12 cellular contexts compared by ENCODE assay signal in genomic region chr2:199468561-199469513, GRCh38. TPM values are rescaled to one million over a fixed set of nuclear protein-coding genes. Genes with fewer than 3 reads are reported as not detected.
A peak's percentile ranks its signal among the peaks of the same experiment; 100 is the strongest.
DNase-seq lines count a peak whose midpoint lies in the region; ATAC-seq, FAIRE-seq and TF ChIP-seq lines count a peak whose summit lies in the region.
"Had no signal": no experiment of that assay in that cellular context is flagged by ENCODE, and none has a peak within 500 bp of the region (broad histone marks: within the 10 kb centered on the region; RNA-seq: fewer than 3 reads in every experiment).

No MANE protein-coding gene starts in this region.

- no peaks in the 10 kb centered on the region for H3K36me3 ChIP-seq in keratinocyte (ENCODE audit: control insufficient read depth in 2 of 2, extremely low read depth in 1 of 2, insufficient read depth in 2 of 2, low read length in 2 of 2)
- H3K36me3 ChIP-seq in skeletal muscle satellite cell (ENCODE audit: insufficient read depth, low read length), result no peaks in the 10 kb centered on the region
- H3K36me3 ChIP-seq: BE2C, SJSA1 had no signal

- no peak for ATAC-seq in GM18870 (IDR thresholded peaks at IDR 0.05; ENCODE audit: unreplicated experiment)
- ATAC-seq: left lobe of liver had no signal

- H3K36me3 Mint-ChIP-seq in activated naive CD4-positive, alpha-beta T cell treated with anti-CD3 and anti-CD28 coated beads, Interleukin-2, amount 10 ng/mL, durations not matched to agents 7 days and 5 days, result peaks cover 6% of the 10 kb centered on the region

- no peaks in the 10 kb centered on the region for H3K79me2 ChIP-seq in keratinocyte (ENCODE audit: control insufficient read depth, insufficient read depth, low read length)

- no peaks in the 10 kb centered on the region for H4K20me1 ChIP-seq in keratinocyte (ENCODE audit: control insufficient read depth, extremely low read depth, insufficient read depth, low read length)

- FAIRE-seq in keratinocyte (lab: Jason Lieb, UNC), result no peak

- H3K4me3 Mint-ChIP-seq in activated naive CD4-positive, alpha-beta T cell treated with anti-CD3 and anti-CD28 coated beads, Interleukin-2, amount 10 ng/mL, durations not matched to agents 7 days and 5 days, result peak overlapping the region; percentile 15

- no peak for TF ChIP-seq CTCF in keratinocyte (optimal IDR thresholded peaks at IDR 0.05 in 1 of 3, IDR thresholded peaks at IDR 0.05 in 1 of 3, conservative IDR thresholded peaks at IDR 0.05 in 1 of 3; ENCODE audit: extremely low read depth in 1 of 3, insufficient read depth in 2 of 3, low read length in 3 of 3)

- H3K27me3 Mint-ChIP-seq in activated naive CD4-positive, alpha-beta T cell treated with anti-CD3 and anti-CD28 coated beads, Interleukin-2, amount 10 ng/mL, durations not matched to agents 7 days and 5 days, result peaks cover 94% of the 10 kb centered on the region

- H3K27ac Mint-ChIP-seq in activated naive CD4-positive, alpha-beta T cell treated with anti-CD3 and anti-CD28 coated beads, Interleukin-2, amount 10 ng/mL, durations not matched to agents 7 days and 5 days, result peak overlapping the region; percentile 37

- H3K4me1 Mint-ChIP-seq in activated naive CD4-positive, alpha-beta T cell treated with anti-CD3 and anti-CD28 coated beads, Interleukin-2, amount 10 ng/mL, durations not matched to agents 7 days and 5 days, result peaks cover 16% of the 10 kb centered on the region

- H3K4me1 ChIP-seq in keratinocyte (ENCODE audit: control insufficient read depth, extremely low read depth, insufficient read depth, low read length) (peaks cover 2% of the 10 kb centered on the region), skeletal muscle satellite cell (ENCODE audit: control insufficient read depth, insufficient read depth, low read length) (peaks cover 13% of the 10 kb centered on the region)
- H3K4me1 ChIP-seq: BE2C had no signal

- H3K27me3 ChIP-seq in keratinocyte (ENCODE audit: control insufficient read depth, extremely low read depth, insufficient read depth, low read length) (peaks cover 90% of the 10 kb centered on the region), skeletal muscle satellite cell (ENCODE audit: control insufficient read depth, insufficient read depth, low read length) (peaks cover 71% of the 10 kb centered on the region)

- H3K9me3 ChIP-seq in keratinocyte (ENCODE audit: control insufficient read depth, low read depth, low read length) (no peaks in the 10 kb centered on the region), skeletal muscle satellite cell (replicated peaks; ENCODE audit: low read length) (no peaks in the 10 kb centered on the region)
- H3K9me3 ChIP-seq: BE2C, SJSA1 had no signal

- no peak overlapping the region for H3K9ac ChIP-seq in keratinocyte (ENCODE audit: control insufficient read depth, extremely low read depth, insufficient read depth, low read length)
- no peak overlapping the region for H3K9ac ChIP-seq in skeletal muscle satellite cell (ENCODE audit: low read depth, low read length)

- H3K9me3 Mint-ChIP-seq in activated naive CD4-positive, alpha-beta T cell treated with anti-CD3 and anti-CD28 coated beads, Interleukin-2, amount 10 ng/mL, durations not matched to agents 7 days and 5 days, result no peaks in the 10 kb centered on the region

- H3K4me3 ChIP-seq in keratinocyte (ENCODE audit: control insufficient read depth in 2 of 3, extremely low read depth in 1 of 3, insufficient read depth in 2 of 3, low read depth in 1 of 3, low read length in 3 of 3) (peak overlapping the region in 1 of 3 experiments; percentile 27), skeletal muscle satellite cell (ENCODE audit: low read length) (no peak overlapping the region)
- H3K4me3 ChIP-seq: SJSA1 had no signal

- H3K4me2 ChIP-seq in keratinocyte (ENCODE audit: control insufficient read depth, extremely low read depth, insufficient read depth, low read depth, low read length), result peak overlapping the region; percentile 3
- H3K4me2 ChIP-seq in skeletal muscle satellite cell (ENCODE audit: low read length), result peak overlapping the region; percentile 52

- H2AFZ ChIP-seq in keratinocyte (ENCODE audit: control insufficient read depth, low read length), result peak overlapping the region; percentile 51

- DNase-seq in activated naive CD4-positive, alpha-beta T cell treated with anti-CD3 and anti-CD28 coated beads, Interleukin-2, amount 10 ng/mL, durations not matched to agents 7 days and 5 days, result no peak
- no peak for DNase-seq in activated naive CD4-positive, alpha-beta T cell (lab: John Stamatoyannopoulos, UW)
- DNase-seq in astrocyte of the hippocampus (ENCODE audit: low read depth, low spot score) (peak; percentile 28), keratinocyte (ENCODE audit: low read depth, low spot score) (no peak), superior temporal gyrus (ENCODE audit: extremely low spot score) (no peak), DMS 273 (lab: John Stamatoyannopoulos, UW; ENCODE audit: unreplicated experiment) (no peak)
- DNase-seq: BE2C, NCI-H226 had no signal

- H3K9me1 ChIP-seq in keratinocyte (ENCODE audit: control insufficient read depth, extremely low read depth, insufficient read depth, low read length), result no peaks in the 10 kb centered on the region

- CTCF ChIA-PET in activated naive CD4-positive, alpha-beta T cell treated with anti-CD3 and anti-CD28 coated beads, Interleukin-2, amount 10 ng/mL, durations not matched to agents 7 days and 5 days (lab: Charles Lee), result interaction anchor here (0.5 to 2.1 kb wide), 5 partner anchors 9 to 1172 kb away, joined by 3 to 7 read pairs (median 3); no protein-coding TSS in a partner anchor

- H3K27ac ChIP-seq in keratinocyte (ENCODE audit: control insufficient read depth, insufficient read depth, low read length), result no peak overlapping the region
- H3K27ac ChIP-seq: SJSA1 had no signal

- dilution Hi-C loops in keratinocyte (cut with MboI; ENCODE audit: extremely low pct_ligation_motif_present, low sequenced_read_pairs), result no loop called here

RNA-seq across cellular contexts. Expression of gene SATB2, which starts 11.1 kb away (rescaled TPM):
- polyA plus RNA-seq in keratinocyte, result 1.4 to 1.5 TPM (median 1.4 TPM) in 3 replicates
- 1.5 TPM for polyA plus RNA-seq in keratinocyte (2011; ENCODE audit: low read depth)
- polyA plus RNA-seq in keratinocyte (2011; cell fraction: cytosol; rRNA removed), result 1.0 and 1.3 TPM in 2 replicates
- 6.7 and 10.4 TPM in 2 replicates for polyA plus RNA-seq in keratinocyte (2011; cell fraction: nucleus; rRNA removed)
- polyA plus RNA-seq in keratinocyte (2012; ENCODE audit: low replicate concordance), result 1.4 and 1.9 TPM in 2 replicates
- 2.0 to 12.3 TPM (median 6.1 TPM) in 3 replicates for polyA minus RNA-seq in keratinocyte
- polyA minus RNA-seq in keratinocyte (2011; cell fraction: cytosol; rRNA and poly(A)+ RNA removed), result 3.1 TPM
- 6.9 and 15.8 TPM in 2 replicates for polyA minus RNA-seq in keratinocyte (2011; cell fraction: nucleus; rRNA and poly(A)+ RNA removed)
- total RNA-seq in skeletal muscle satellite cell (2012; rRNA removed), result 7.9 and 10.4 TPM in 2 replicates
